1 cellular context compared by ENCODE assay signal in the genomic region with DNA sequence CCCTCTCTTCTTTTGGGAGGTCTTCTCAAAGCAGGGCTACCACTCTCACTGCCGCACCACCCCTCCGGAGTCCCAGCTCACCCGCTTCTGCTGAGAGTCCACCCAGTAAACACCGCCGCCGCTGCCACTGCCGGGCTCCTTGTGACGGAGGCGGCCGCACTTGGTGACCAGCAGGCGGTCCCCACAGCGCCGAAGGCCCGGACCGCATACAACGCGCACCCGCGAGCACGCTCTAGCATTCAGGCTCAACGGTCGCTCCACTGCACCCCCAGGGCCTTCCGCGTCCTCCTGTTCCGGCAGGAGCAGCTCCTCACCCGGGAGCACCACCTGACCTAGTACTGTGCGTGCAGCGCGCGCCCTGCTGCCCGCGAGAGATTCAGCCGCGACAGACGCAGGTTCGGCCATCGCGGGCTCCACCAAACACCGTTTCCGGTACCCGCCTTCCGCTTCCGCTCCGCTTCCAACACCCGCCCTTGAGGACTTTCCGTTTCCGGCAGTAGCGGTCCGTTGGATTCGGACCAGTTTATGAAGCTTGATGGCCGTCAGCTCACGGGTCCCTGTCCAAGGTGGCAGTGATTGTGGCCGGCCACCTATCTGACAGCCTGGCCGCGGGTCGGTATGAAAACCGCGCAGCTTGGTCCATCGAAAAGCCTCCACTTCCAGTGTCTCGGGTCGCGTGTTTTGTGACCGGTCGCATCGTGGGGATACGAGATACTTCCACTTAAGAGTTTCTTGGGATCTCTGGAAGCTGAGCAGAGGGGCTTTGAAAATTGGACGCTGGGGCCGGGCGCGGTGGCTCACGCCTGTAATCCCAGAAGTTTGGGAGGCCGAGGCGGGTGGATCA.
A peak's percentile ranks its signal among the peaks of the same experiment; 100 is the strongest.
TF ChIP-seq lines count a peak whose summit lies in the region.

Gene EXOSC3 (minus strand): TSS at position 425 of the 844 bp plus-strand sequence. CDS start 20 bp downstream, at position 405.

TF ChIP-seq in K562, 482 proteins besides CTCF, POLR2A, EP300 and RAD21 (continued from another document and continues in another):
- TF ChIP-seq MEF2A (IDR thresholded peaks at IDR 0.05; ENCODE audit: control insufficient read depth, low read depth, low read length): no peak
- peak; percentile 73; the same call in 1 of the 2 replicates for TF ChIP-seq POLR2AphosphoS2 (IDR thresholded peaks at IDR 0.05; ENCODE audit: low read length)
- TF ChIP-seq SREBF1 (IDR thresholded peaks at IDR 0.05; ENCODE audit: borderline replicate concordance, low read depth, low read length): peak; percentile 55; the same call in 1 of the 2 replicates
- TF ChIP-seq SMARCC2 (IDR thresholded peaks at IDR 0.05; ENCODE audit: low read depth): no peak
- TF ChIP-seq TAF9B (IDR thresholded peaks at IDR 0.05; ENCODE audit: partially characterized antibody): peak; percentile 94
- TF ChIP-seq PYGO2 (tag; IDR thresholded peaks at IDR 0.05): no peak
- TF ChIP-seq ARID1B (IDR thresholded peaks at IDR 0.05): peak; percentile 52
- TF ChIP-seq, protein P1, sequence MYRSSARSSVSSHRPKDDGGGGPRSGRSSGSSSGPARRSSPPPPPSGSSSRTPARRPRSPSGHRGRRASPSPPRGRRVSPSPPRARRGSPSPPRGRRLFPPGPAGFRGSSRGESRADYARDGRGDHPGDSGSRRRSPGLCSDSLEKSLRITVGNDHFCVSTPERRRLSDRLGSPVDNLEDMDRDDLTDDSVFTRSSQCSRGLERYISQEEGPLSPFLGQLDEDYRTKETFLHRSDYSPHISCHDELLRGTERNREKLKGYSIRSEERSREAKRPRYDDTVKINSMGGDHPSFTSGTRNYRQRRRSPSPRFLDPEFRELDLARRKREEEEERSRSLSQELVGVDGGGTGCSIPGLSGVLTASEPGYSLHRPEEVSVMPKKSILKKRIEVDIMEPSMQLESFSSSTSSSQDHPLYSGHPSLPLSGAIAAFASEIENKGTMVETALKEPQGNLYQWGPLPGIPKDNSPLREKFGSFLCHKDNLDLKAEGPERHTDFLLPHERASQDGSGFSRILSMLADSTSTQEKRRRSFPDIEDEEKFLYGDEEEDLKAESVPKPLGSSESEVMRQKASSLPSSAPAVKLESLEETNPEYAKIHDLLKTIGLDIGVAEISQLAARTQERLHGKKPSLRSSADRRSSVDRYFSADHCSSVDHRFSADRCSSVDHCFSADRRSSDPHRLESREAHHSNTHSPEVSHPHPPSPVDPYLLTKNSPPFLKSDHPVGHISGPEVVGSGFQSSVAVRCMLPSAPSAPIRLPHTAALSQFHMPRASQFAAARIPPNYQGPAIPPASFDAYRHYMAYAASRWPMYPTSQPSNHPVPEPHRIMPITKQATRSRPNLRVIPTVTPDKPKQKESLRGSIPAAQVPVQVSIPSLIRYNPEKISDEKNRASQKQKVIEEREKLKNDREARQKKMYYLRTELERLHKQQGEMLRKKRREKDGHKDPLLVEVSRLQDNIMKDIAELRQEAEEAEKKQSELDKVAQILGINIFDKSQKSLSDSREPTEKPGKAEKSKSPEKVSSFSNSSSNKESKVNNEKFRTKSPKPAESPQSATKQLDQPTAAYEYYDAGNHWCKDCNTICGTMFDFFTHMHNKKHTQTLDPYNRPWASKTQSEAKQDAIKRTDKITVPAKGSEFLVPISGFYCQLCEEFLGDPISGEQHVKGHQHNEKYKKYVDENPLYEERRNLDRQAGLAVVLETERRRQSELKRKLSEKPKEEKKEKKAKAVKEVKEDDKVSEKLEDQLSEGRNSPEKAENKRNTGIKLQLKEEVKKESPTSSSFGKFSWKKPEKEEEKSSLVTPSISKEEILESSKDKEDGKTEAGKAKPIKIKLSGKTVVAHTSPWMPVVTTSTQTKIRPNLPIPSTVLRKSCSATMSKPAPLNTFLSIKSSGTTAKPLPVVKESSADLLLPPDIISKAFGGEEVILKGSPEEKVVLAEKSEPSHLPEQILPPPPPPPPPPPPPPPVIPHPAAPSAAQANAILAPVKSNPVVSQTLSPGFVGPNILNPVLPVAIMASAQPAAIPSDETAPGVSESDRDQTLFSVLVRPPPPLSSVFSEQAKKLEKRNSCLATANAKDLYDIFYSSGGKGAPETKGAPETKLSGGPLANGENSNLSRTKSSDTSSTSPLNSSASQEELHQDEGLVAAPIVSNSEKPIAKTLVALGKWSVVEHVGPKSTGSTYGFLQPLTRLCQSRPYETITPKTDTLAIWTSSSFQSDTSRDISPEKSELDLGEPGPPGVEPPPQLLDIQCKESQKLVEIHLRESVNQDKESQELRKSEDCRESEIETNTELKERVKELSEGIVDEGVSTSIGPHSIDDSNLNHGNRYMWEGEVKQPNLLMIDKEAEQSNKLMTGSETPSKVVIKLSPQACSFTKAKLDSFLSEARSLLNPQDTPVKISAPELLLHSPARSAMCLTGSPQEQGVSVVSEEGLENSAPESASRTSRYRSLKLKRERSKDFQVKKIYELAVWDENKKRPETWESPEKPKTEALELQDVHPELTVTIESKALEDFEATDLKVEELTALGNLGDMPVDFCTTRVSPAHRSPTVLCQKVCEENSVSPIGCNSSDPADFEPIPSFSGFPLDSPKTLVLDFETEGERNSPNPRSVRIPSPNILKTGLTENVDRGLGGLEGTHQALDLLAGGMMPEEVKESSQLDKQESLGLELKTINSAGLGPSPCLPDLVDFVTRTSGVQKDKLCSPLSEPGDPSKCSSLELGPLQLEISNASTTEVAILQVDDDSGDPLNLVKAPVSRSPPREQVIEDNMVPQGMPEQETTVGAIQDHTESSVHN (IDR thresholded peaks at IDR 0.05; ENCODE audit: borderline replicate concordance in 1 of 2, low read depth in 1 of 2): no peak
- TF ChIP-seq, protein P2, sequence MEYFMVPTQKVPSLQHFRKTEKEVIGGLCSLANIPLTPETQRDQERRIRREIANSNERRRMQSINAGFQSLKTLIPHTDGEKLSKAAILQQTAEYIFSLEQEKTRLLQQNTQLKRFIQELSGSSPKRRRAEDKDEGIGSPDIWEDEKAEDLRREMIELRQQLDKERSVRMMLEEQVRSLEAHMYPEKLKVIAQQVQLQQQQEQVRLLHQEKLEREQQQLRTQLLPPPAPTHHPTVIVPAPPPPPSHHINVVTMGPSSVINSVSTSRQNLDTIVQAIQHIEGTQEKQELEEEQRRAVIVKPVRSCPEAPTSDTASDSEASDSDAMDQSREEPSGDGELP (CRISPR knock-in tag; IDR thresholded peaks at IDR 0.05; ENCODE audit: borderline replicate concordance): peak; percentile 91
- no peak for TF ChIP-seq CEBPG (CRISPR knock-in tag; IDR thresholded peaks at IDR 0.05)
- TF ChIP-seq CEBPG (tag; conservative IDR thresholded peaks at IDR 0.05 in 1 of 2, IDR thresholded peaks at IDR 0.05 in 1 of 2): no peak
- TF ChIP-seq KDM2B (CRISPR knock-in tag; IDR thresholded peaks at IDR 0.05): 0 out of 2 replicates have a peak, but pooled peaks have one; percentile 30
- TF ChIP-seq RB1 (IDR thresholded peaks at IDR 0.05; ENCODE audit: low read depth): peak; percentile 88
- no peak for TF ChIP-seq PREB (CRISPR knock-in tag; IDR thresholded peaks at IDR 0.05)
- peak; percentile 88 for TF ChIP-seq HDAC2 (IDR thresholded peaks at IDR 0.05)
- peak; percentile 90 for TF ChIP-seq ELF2 (CRISPR knock-in tag; IDR thresholded peaks at IDR 0.05)
- no peak for TF ChIP-seq ZNF445 (CRISPR knock-in tag; IDR thresholded peaks at IDR 0.05; ENCODE audit: low read depth)
- TF ChIP-seq CXXC5 (CRISPR knock-in tag; IDR thresholded peaks at IDR 0.05): peak; percentile 78
- TF ChIP-seq, protein P3, sequence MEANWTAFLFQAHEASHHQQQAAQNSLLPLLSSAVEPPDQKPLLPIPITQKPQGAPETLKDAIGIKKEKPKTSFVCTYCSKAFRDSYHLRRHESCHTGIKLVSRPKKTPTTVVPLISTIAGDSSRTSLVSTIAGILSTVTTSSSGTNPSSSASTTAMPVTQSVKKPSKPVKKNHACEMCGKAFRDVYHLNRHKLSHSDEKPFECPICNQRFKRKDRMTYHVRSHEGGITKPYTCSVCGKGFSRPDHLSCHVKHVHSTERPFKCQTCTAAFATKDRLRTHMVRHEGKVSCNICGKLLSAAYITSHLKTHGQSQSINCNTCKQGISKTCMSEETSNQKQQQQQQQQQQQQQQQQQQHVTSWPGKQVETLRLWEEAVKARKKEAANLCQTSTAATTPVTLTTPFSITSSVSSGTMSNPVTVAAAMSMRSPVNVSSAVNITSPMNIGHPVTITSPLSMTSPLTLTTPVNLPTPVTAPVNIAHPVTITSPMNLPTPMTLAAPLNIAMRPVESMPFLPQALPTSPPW (CRISPR knock-in tag; IDR thresholded peaks at IDR 0.05): peak; percentile 59
- TF ChIP-seq ZNF311 (CRISPR knock-in tag; IDR thresholded peaks at IDR 0.05): no peak
- 0 out of 2 replicates have a peak, but pooled peaks have one; percentile 15 for TF ChIP-seq SMAD4 (CRISPR knock-in tag; conservative IDR thresholded peaks at IDR 0.05)
- 0 out of 2 replicates have a peak, but pooled peaks have one; percentile 12 for TF ChIP-seq DMBX1 (CRISPR knock-in tag; IDR thresholded peaks at IDR 0.05; ENCODE audit: borderline replicate concordance)
- TF ChIP-seq ZNF12 (CRISPR knock-in tag; IDR thresholded peaks at IDR 0.05): peak; percentile 86
- peak; percentile 96 to 98 for TF ChIP-seq UBTF (IDR thresholded peaks at IDR 0.05; ENCODE audit: borderline replicate concordance in 1 of 2, low read depth in 2 of 2, low read length in 2 of 2)
- TF ChIP-seq E2F3 (CRISPR knock-in tag; IDR thresholded peaks at IDR 0.05): no peak
- TF ChIP-seq E2F4 (CRISPR knock-in tag; IDR thresholded peaks at IDR 0.05; ENCODE audit: low read depth): peak; percentile 59; the same call in 1 of the 2 replicates
- TF ChIP-seq MBD2 (IDR thresholded peaks at IDR 0.05; ENCODE audit: borderline replicate concordance, low read depth): peak; percentile 82
- no peak; the same call in 1 of the 2 replicates for TF ChIP-seq JUN (IDR thresholded peaks at IDR 0.05; ENCODE audit: borderline replicate concordance, low read depth, low read length)
- peak; percentile 81; the same call in 1 of the 2 replicates for TF ChIP-seq JUN (CRISPR knock-in tag; IDR thresholded peaks at IDR 0.05; ENCODE audit: borderline replicate concordance)
- no peak for TF ChIP-seq MTA1 (IDR thresholded peaks at IDR 0.05; ENCODE audit: borderline replicate concordance)
- no peak for TF ChIP-seq HDGF (IDR thresholded peaks at IDR 0.05)
- TF ChIP-seq HMGN3 (IDR thresholded peaks at IDR 0.05; ENCODE audit: borderline replicate concordance, extremely low read depth, insufficient read length, low read depth, low read length): peak; percentile 91
- TF ChIP-seq E2F8 (IDR thresholded peaks at IDR 0.05; ENCODE audit: low read depth, partially characterized antibody): peak; percentile 96
- TF ChIP-seq BRF2 (IDR thresholded peaks at IDR 0.05; ENCODE audit: borderline replicate concordance, insufficient read depth, insufficient read length): no peak
